ENCODE assay signal across 8 cellular contexts in the genomic region with DNA sequence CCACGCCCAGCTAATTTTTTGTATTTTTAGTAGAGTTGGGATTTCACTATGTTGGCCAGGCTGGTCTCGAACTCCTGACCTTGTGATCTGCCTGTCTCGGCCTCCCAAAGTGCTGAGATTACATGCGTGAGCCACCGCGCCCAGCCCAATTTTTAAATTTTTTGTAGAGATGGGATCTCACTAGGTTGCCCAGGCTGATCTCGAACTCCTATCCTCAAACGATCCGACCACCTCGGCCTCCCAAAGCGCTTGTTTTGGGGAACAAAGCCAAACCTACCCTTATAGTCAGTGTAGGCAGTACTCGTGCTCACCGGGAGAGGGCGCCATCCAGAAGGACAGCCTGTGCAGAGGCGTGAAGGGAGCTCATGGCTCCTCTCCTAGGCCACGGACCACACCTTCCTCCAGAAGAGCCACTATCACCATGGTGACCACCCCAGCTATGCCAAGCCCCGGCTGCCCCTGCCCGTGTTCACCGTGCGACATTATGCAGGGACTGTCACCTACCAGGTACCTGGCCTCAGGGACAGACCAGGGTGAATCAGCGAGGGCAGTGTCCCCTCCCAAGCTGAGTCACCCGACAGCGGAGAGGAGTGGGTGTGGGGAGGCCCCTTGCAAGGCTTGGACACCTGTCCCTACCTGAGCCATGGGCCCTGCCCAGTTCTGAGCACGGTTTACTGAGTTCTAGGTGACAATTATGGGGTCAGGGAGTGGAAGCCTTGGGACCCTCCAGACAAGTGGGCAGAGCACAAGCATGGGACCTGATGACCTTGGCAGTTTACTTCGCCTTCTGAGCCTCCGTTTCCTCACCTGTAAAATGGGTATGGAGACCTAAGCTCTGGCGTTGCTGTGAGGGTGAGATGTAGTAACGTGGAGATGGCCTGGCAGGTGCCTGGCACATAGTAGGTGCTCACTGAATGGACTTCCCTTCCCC. TPM values are rescaled to one million over a fixed set of nuclear protein-coding genes. Genes with fewer than 3 reads are reported as not detected.
A peak's percentile ranks its signal among the peaks of the same experiment; 100 is the strongest.
DNase-seq lines count a peak whose midpoint lies in the region; ATAC-seq and TF ChIP-seq lines count a peak whose summit lies in the region.

No MANE protein-coding gene starts in this region.

- H3K27me3 Mint-ChIP-seq in chondrocyte (ENCODE audit: low read depth), result peaks cover 2% of the 10 kb centered on the region
- H3K27me3 Mint-ChIP-seq in memory B cell, result peaks cover 2% of the 10 kb centered on the region
- H3K27me3 Mint-ChIP-seq in stimulated activated naive CD8-positive, alpha-beta T cell treated with anti-CD3 and anti-CD28 coated beads, Interleukin-15, amount 100 ng/mL, for 72 hours, result no peaks in the 10 kb centered on the region

- ATAC-seq in memory B cell (ENCODE audit: low read depth), result peak; percentile 88
- peak; percentile 81 for ATAC-seq in stimulated activated naive CD8-positive, alpha-beta T cell treated with anti-CD3 and anti-CD28 coated beads, Interleukin-15, amount 100 ng/mL, for 72 hours

- no peaks in the 10 kb centered on the region for H3K4me1 Mint-ChIP-seq in chondrocyte (ENCODE audit: low read depth)
- peaks cover 7% of the 10 kb centered on the region for H3K4me1 Mint-ChIP-seq in memory B cell
- no peaks in the 10 kb centered on the region for H3K4me1 Mint-ChIP-seq in stimulated activated naive CD8-positive, alpha-beta T cell treated with anti-CD3 and anti-CD28 coated beads, Interleukin-15, amount 100 ng/mL, for 72 hours

- H3K36me3 Mint-ChIP-seq in chondrocyte (ENCODE audit: low read depth), result no peaks in the 10 kb centered on the region
- peaks cover 1% of the 10 kb centered on the region for H3K36me3 Mint-ChIP-seq in memory B cell

- no peak overlapping the region for H3K27ac Mint-ChIP-seq in chondrocyte (ENCODE audit: unreplicated experiment)
- no peak overlapping the region for H3K27ac Mint-ChIP-seq in memory B cell
- no peak overlapping the region for H3K27ac Mint-ChIP-seq in stimulated activated naive CD8-positive, alpha-beta T cell treated with anti-CD3 and anti-CD28 coated beads, Interleukin-15, amount 100 ng/mL, for 72 hours

- H3K4me3 Mint-ChIP-seq in chondrocyte (ENCODE audit: unreplicated experiment), result no peak overlapping the region
- H3K4me3 Mint-ChIP-seq in memory B cell, result no peak overlapping the region
- no peak overlapping the region for H3K4me3 Mint-ChIP-seq in stimulated activated naive CD8-positive, alpha-beta T cell treated with anti-CD3 and anti-CD28 coated beads, Interleukin-15, amount 100 ng/mL, for 72 hours

- DNase-seq in NCI-H345 (lab: John Stamatoyannopoulos, UW) (peak; percentile 29), NCI-H345 treated with DMSO at 0.1 percent for 48 hours (lab: John Stamatoyannopoulos, UW; ENCODE audit: unreplicated experiment) (no peak), NCI-H2029 treated with DMSO at 0.1 percent for 48 hours (lab: John Stamatoyannopoulos, UW) (peak; percentile 12), chondrocyte (ENCODE audit: low spot score) (no peak), memory B cell (ENCODE audit: low spot score in 2 of 2) (peak; percentile 67 to 69), DMS79 treated with DMSO at 0.1 percent for 48 hours (lab: John Stamatoyannopoulos, UW) (no peak)
- DNase-seq in activated CD4-positive, CD25-positive, alpha-beta regulatory T cell treated with anti-CD3 and anti-CD28 coated beads, Interleukin-2, amount 50 U/mL, for 16 hours (ENCODE audit: low read depth, low spot score), result peak; percentile 22
- DNase-seq in stimulated activated naive CD8-positive, alpha-beta T cell treated with anti-CD3 and anti-CD28 coated beads, Interleukin-15, amount 100 ng/mL, for 72 hours, result peak; percentile 57 to 64

- peak; percentile 80 for TF ChIP-seq CTCF in chondrocyte (IDR thresholded peaks at IDR 0.05)

- H3K9me3 Mint-ChIP-seq in chondrocyte (ENCODE audit: low read depth) (no peaks in the 10 kb centered on the region), memory B cell (no peaks in the 10 kb centered on the region)
- H3K9me3 Mint-ChIP-seq in stimulated activated naive CD8-positive, alpha-beta T cell treated with anti-CD3 and anti-CD28 coated beads, Interleukin-15, amount 100 ng/mL, for 72 hours, result no peaks in the 10 kb centered on the region

RNA-seq across cellular contexts. Expression of a gene that starts 13.7 kb away (rescaled TPM):
- total RNA-seq in chondrocyte, result 15.9 to 20.9 TPM (median 16.0 TPM) in 3 replicates

RNA-seq across cellular contexts. Expression of a gene that starts 31.9 kb away (rescaled TPM):
- total RNA-seq in chondrocyte, result 0.23 to 0.29 TPM in 2 of 3 replicates, not detected in the other

Comparison
In these comparisons a context has a peak if more than half of its experiments do, and no peak if none do; other contexts are left out.
1. DNase-seq: peak in NCI-H345 (single experiment), NCI-H2029 treated with DMSO at 0.1 percent for 48 hours (single experiment), activated CD4-positive, CD25-positive, alpha-beta regulatory T cell treated with anti-CD3 and anti-CD28 coated beads, Interleukin-2, amount 50 U/mL, for 16 hours (single experiment), memory B cell (2 of 2) and stimulated activated naive CD8-positive, alpha-beta T cell treated with anti-CD3 and anti-CD28 coated beads, Interleukin-15, amount 100 ng/mL, for 72 hours (2 of 2); none in NCI-H345 treated with DMSO at 0.1 percent for 48 hours (single experiment), chondrocyte (single experiment) and DMS79 treated with DMSO at 0.1 percent for 48 hours (single experiment).